1 cellular context compared by ENCODE assay signal in the genomic region with DNA sequence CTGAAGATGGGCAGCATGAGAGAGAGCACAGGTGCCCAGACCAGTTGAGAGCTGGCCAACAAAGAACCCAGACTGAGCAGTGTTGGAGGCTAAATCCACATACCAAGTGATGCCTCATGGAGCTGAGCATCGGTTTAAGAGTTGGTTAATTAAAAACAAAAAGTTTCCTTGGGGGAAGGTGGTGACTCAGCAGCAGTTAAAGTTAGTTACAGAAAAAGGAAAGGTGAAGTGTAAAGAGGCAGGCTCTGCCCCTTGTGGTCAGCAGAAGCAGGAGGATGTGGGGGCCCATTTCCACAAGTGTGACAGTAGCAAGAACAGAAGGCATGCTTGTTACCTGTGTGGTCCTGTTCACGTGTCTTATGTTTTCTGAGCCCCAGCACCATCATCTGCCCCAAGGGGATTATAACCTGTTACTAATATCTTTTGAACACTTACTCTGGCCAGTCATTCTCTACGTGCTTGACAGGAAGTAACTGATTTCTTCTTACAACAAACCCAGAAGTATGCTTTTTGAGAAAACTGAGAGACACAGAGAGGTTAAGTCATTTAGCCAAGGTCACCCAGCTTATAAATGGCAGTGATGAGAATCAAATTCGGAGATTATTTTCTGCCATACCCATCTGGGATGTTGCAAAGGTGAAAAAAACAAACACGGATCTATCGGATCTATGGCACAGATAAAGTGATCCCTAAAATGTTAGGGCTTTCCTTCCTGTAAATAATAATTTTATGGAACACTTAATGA.
TF ChIP-seq lines count a peak whose summit lies in the region.

No MANE protein-coding gene starts in this region.

TF ChIP-seq in GM12878, 131 proteins besides CTCF, POLR2A, EP300 and RAD21 (continued from another document):
- TF ChIP-seq, protein P1, sequence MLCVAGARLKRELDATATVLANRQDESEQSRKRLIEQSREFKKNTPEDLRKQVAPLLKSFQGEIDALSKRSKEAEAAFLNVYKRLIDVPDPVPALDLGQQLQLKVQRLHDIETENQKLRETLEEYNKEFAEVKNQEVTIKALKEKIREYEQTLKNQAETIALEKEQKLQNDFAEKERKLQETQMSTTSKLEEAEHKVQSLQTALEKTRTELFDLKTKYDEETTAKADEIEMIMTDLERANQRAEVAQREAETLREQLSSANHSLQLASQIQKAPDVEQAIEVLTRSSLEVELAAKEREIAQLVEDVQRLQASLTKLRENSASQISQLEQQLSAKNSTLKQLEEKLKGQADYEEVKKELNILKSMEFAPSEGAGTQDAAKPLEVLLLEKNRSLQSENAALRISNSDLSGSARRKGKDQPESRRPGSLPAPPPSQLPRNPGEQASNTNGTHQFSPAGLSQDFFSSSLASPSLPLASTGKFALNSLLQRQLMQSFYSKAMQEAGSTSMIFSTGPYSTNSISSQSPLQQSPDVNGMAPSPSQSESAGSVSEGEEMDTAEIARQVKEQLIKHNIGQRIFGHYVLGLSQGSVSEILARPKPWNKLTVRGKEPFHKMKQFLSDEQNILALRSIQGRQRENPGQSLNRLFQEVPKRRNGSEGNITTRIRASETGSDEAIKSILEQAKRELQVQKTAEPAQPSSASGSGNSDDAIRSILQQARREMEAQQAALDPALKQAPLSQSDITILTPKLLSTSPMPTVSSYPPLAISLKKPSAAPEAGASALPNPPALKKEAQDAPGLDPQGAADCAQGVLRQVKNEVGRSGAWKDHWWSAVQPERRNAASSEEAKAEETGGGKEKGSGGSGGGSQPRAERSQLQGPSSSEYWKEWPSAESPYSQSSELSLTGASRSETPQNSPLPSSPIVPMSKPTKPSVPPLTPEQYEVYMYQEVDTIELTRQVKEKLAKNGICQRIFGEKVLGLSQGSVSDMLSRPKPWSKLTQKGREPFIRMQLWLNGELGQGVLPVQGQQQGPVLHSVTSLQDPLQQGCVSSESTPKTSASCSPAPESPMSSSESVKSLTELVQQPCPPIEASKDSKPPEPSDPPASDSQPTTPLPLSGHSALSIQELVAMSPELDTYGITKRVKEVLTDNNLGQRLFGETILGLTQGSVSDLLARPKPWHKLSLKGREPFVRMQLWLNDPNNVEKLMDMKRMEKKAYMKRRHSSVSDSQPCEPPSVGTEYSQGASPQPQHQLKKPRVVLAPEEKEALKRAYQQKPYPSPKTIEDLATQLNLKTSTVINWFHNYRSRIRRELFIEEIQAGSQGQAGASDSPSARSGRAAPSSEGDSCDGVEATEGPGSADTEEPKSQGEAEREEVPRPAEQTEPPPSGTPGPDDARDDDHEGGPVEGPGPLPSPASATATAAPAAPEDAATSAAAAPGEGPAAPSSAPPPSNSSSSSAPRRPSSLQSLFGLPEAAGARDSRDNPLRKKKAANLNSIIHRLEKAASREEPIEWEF (IDR thresholded peaks at IDR 0.05; ENCODE audit: insufficient replicate concordance, low read depth, low read length) = no peak
- TF ChIP-seq NR2C1 (IDR thresholded peaks at IDR 0.05) = no peak
- no peak for TF ChIP-seq CEBPZ (IDR thresholded peaks at IDR 0.05; ENCODE audit: low read depth, low read length)
- TF ChIP-seq CBX3 (IDR thresholded peaks at IDR 0.05; ENCODE audit: borderline replicate concordance, low read depth) = no peak
- TF ChIP-seq RBBP5 (conservative IDR thresholded peaks at IDR 0.05) = no peak
- peak; percentile 94 to 95 for TF ChIP-seq IKZF2 (IDR thresholded peaks at IDR 0.05)
- TF ChIP-seq WRNIP1 (IDR thresholded peaks at IDR 0.05; ENCODE audit: borderline replicate concordance, low read depth, low read length) = no peak
- TF ChIP-seq NFYA (IDR thresholded peaks at IDR 0.05; ENCODE audit: borderline replicate concordance, low read depth, low read length) = no peak
- no peak for TF ChIP-seq SIN3A (IDR thresholded peaks at IDR 0.05; ENCODE audit: low read depth, low read length)
- peak; percentile 79; the same call in 1 of the 2 replicates for TF ChIP-seq TBL1XR1 (IDR thresholded peaks at IDR 0.05; ENCODE audit: low read depth, low read length)
- no peak for TF ChIP-seq HCFC1 (IDR thresholded peaks at IDR 0.05; ENCODE audit: low read length)
- TF ChIP-seq SIX5 (IDR thresholded peaks at IDR 0.05; ENCODE audit: low read depth, low read length, severe bottlenecking) = no peak
- peak; percentile 27 for TF ChIP-seq SP1 (IDR thresholded peaks at IDR 0.05; ENCODE audit: low read depth, low read length)
- TF ChIP-seq, protein P2, sequence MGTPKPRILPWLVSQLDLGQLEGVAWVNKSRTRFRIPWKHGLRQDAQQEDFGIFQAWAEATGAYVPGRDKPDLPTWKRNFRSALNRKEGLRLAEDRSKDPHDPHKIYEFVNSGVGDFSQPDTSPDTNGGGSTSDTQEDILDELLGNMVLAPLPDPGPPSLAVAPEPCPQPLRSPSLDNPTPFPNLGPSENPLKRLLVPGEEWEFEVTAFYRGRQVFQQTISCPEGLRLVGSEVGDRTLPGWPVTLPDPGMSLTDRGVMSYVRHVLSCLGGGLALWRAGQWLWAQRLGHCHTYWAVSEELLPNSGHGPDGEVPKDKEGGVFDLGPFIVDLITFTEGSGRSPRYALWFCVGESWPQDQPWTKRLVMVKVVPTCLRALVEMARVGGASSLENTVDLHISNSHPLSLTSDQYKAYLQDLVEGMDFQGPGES (IDR thresholded peaks at IDR 0.05) = no peak
- TF ChIP-seq SREBF1 (IDR thresholded peaks at IDR 0.05; ENCODE audit: low read length) = no peak
- no peak for TF ChIP-seq ZNF24 (IDR thresholded peaks at IDR 0.05)
- TF ChIP-seq RCOR1 (conservative IDR thresholded peaks at IDR 0.05; ENCODE audit: low read depth, low read length) = peak; percentile 75; the same call in 1 of the 2 replicates
- no peak for TF ChIP-seq BCL3 (IDR thresholded peaks at IDR 0.05; ENCODE audit: borderline replicate concordance, insufficient read depth, low read depth, low read length, poor library complexity, severe bottlenecking)
- peak; percentile 54; the same call in 1 of the 2 replicates for TF ChIP-seq PAX5 (IDR thresholded peaks at IDR 0.05; ENCODE audit: borderline replicate concordance, low read depth, low read length)
- no peak; the same call in 1 of the 2 replicates for TF ChIP-seq ZSCAN29 (IDR thresholded peaks at IDR 0.05)
- TF ChIP-seq ZNF274 (IDR thresholded peaks at IDR 0.05; ENCODE audit: insufficient read depth, insufficient read length) = no peak
- no peak for TF ChIP-seq ASH2L (IDR thresholded peaks at IDR 0.05; ENCODE audit: borderline replicate concordance, low read depth)
- TF ChIP-seq ZNF217 (IDR thresholded peaks at IDR 0.05) = peak; percentile 96
- no peak for TF ChIP-seq FOS (IDR thresholded peaks at IDR 0.05; ENCODE audit: borderline replicate concordance, extremely low read depth, insufficient read length)
